Comparison of ENCODE assay signal across 33 cellular contexts in the genomic region with DNA sequence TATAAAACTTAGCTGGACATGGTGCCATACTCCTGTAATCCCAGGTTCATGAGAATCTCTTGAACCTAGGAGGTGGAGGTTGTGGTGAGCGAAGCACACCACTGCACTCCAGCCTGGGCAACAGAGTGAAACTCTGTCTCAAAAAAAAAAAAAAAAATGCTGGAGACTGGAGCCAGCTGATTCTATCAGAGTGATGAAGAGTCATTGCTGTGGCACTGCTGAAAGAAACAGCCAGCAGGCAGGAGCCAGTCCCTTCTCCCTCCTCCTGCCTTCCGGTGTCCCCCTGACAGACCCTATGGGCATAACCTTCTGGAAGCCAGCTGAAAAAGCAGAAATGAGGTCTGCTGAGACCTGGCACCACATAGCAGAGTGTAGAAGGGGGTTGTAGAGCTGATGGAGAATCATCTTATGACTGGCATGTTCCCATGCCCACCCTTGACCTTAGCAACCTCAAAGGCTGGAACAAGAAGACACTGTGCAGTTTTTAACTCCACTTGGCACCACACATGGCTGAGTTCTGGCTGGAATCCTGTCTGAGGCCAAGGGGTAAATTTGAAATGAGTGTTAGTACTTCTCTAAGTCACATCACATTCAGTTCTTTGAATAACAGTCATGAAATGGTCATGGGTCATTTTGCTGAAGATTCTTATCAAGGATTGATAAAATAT. TPM values are rescaled to one million over a fixed set of nuclear protein-coding genes. Genes with fewer than 3 reads are reported as not detected.
"Had no signal": no experiment of that assay in that cellular context is flagged by ENCODE, and none has a peak within 500 bp of the region (broad histone marks: within the 10 kb centered on the region; RNA-seq: fewer than 3 reads in every experiment).

No MANE protein-coding gene starts in this region.

- H3K27ac Mint-ChIP-seq: activated CD4-positive, alpha-beta memory T cell treated with anti-CD3 and anti-CD28 coated beads for 36 hours; activated naive CD4-positive, alpha-beta T cell treated with anti-CD3 and anti-CD28 coated beads, Interleukin-2, amount 10 ng/mL, durations not matched to agents 7 days and 5 days; activated naive CD8-positive, alpha-beta T cell; activated naive CD8-positive, alpha-beta T cell treated with anti-CD3 and anti-CD28 coated beads, Interleukin-2, amount 50 U/mL, for 24 hours; brain had no signal

- DNase-seq: activated B cell treated with CpG ODN at 0.5 μM for 24 hours; activated CD4-positive, alpha-beta memory T cell treated with anti-CD3 and anti-CD28 coated beads for 36 hours; activated CD4-positive, alpha-beta T cell treated with anti-CD3 and anti-CD28 coated beads for 4 hours; activated CD4-positive, alpha-beta T cell treated with anti-CD3 and anti-CD28 coated beads, Interleukin-2, amount 50 U/mL, for 1 hour; activated CD4-positive, CD25-positive, alpha-beta regulatory T cell treated with anti-CD3 and anti-CD28 coated beads, Interleukin-2, amount 50 U/mL, for 72 hours; activated CD8-positive, alpha-beta memory T cell treated with anti-CD3 and anti-CD28 coated beads, Interleukin-2, amount 50 U/mL, for 4 hours; activated effector memory CD4-positive, alpha-beta T cell treated with Interleukin-2 at 50 U/mL for 16 hours; activated naive CD4-positive, alpha-beta T cell treated with anti-CD3 and anti-CD28 coated beads, Interleukin-2, amount 10 ng/mL, durations not matched to agents 7 days and 5 days; activated naive CD8-positive, alpha-beta T cell treated with anti-CD3 and anti-CD28 coated beads, Interleukin-2, amount 50 U/mL, for 24 hours; activated T-cell treated with anti-CD3 and anti-CD28 coated beads for 4 hours; activated T-cell treated with anti-CD3 and anti-CD28 coated beads, Interleukin-2, amount 50 U/mL, for 4 hours; anterior cingulate cortex; NCI-H1105; NCI-H1417 treated with DMSO at 0.1 percent for 48 hours; NCI-H1930; NCI-H2081 treated with DMSO at 0.1 percent for 48 hours; NCI-H510A; NCI-H526; NCI-H748 treated with DMSO at 0.1 percent for 48 hours; NK-92 treated with Interleukin-12 subunit alpha and Interleukin-12 subunit beta, amount 100 ng/mL, for 24 hours; PC-3; Peyer's patch; RPMI8226; SW 1271; T-helper 1 cell; T-helper 2 cell; T-helper 9 cell had no signal

- ATAC-seq: activated naive CD8-positive, alpha-beta T cell treated with anti-CD3 and anti-CD28 coated beads, Interleukin-2, amount 50 U/mL, for 24 hours; activated T-cell treated with anti-CD3 and anti-CD28 coated beads, Interleukin-2, amount 50 U/mL, for 4 hours; K562; PC-3 had no signal

- H3K27me3 Mint-ChIP-seq: activated B cell treated with CpG ODN at 0.5 μM for 24 hours; activated naive CD8-positive, alpha-beta T cell; central memory CD8-positive, alpha-beta T cell had no signal

- H3K9me3 ChIP-seq: Peyer's patch had no signal

- H3K4me3 ChIP-seq: K562, Peyer's patch had no signal

- H3K36me3 ChIP-seq: Peyer's patch had no signal

- H3K9me3 Mint-ChIP-seq: activated B cell treated with CpG ODN at 0.5 μM for 24 hours; activated CD4-positive, alpha-beta memory T cell treated with anti-CD3 and anti-CD28 coated beads for 36 hours; activated naive CD4-positive, alpha-beta T cell treated with anti-CD3 and anti-CD28 coated beads, Interleukin-2, amount 10 ng/mL, durations not matched to agents 7 days and 5 days; activated naive CD8-positive, alpha-beta T cell treated with anti-CD3 and anti-CD28 coated beads, Interleukin-2, amount 50 U/mL, for 24 hours; activated T-cell treated with anti-CD3 and anti-CD28 coated beads, Interleukin-2, amount 50 U/mL, for 4 hours; central memory CD8-positive, alpha-beta T cell had no signal

- H3K27ac ChIP-seq: Peyer's patch, VCaP had no signal

- H3K4me3 Mint-ChIP-seq: activated B cell treated with CpG ODN at 0.5 μM for 24 hours; activated CD4-positive, alpha-beta memory T cell treated with anti-CD3 and anti-CD28 coated beads for 36 hours; activated naive CD4-positive, alpha-beta T cell treated with anti-CD3 and anti-CD28 coated beads, Interleukin-2, amount 10 ng/mL, durations not matched to agents 7 days and 5 days; activated naive CD8-positive, alpha-beta T cell; activated naive CD8-positive, alpha-beta T cell treated with anti-CD3 and anti-CD28 coated beads, Interleukin-2, amount 50 U/mL, for 24 hours; activated T-cell treated with anti-CD3 and anti-CD28 coated beads, Interleukin-2, amount 50 U/mL, for 4 hours; brain; central memory CD8-positive, alpha-beta T cell had no signal

- H3K36me3 Mint-ChIP-seq: activated CD4-positive, alpha-beta memory T cell treated with anti-CD3 and anti-CD28 coated beads for 36 hours; brain had no signal

- H3K27me3 ChIP-seq: Peyer's patch had no signal

RNA-seq across cellular contexts. Expression of a gene that starts 2.6 kb away (rescaled TPM):
- total RNA-seq: activated B cell treated with CpG ODN at 0.5 μM for 24 hours, K562, MCF 10A, PC-3, Peyer's patch had no signal
